ENCODE assay signal across 23 cellular contexts in the genomic region with DNA sequence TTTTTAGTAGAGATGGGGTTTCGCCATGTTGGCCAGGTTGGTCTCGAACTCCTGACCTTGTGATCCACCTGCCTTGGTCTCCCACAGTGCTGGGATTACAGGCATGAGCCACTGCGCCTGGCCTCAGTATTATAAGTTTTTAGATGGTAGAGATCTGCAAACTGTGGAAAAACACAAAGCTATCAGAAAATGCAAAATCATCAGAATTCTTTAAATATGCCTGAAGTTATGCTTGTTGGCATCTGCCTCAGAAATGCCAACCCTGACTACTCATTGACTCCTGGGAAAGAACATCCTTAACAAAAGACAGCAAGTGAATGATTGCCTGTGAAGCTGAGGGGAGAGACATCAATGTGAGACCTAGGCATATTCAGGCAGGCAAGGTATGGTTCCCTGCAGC.
"Had no signal": no experiment of that assay in that cellular context is flagged by ENCODE, and none has a peak within 500 bp of the region (broad histone marks: within the 10 kb centered on the region; RNA-seq: fewer than 3 reads in every experiment).

No MANE protein-coding gene starts in this region.

- H3K36me3 Mint-ChIP-seq: naive B cell had no signal

- H3K4me3 ChIP-seq: colonic mucosa, esophagus muscularis mucosa, gastroesophageal sphincter, heart right ventricle, left lung, lower lobe of right lung, mucosa of descending colon had no signal

- H3K27me3 ChIP-seq: colonic mucosa, esophagus muscularis mucosa, foreskin keratinocyte, gastroesophageal sphincter, heart right ventricle had no signal

- FAIRE-seq: endothelial cell of umbilical vein, islet of Langerhans, keratinocyte had no signal

- H3K4me3 Mint-ChIP-seq: dendritic cell treated with granulocyte-macrophage colony-stimulating factor and Interleukin-4, amounts not matched to agents 40 ng/mL and 50 ng/mL, for 4 days; effector memory CD8-positive, alpha-beta T cell; mesothelial cell of epicardium; naive B cell had no signal

- ATAC-seq: effector memory CD8-positive, alpha-beta T cell; foreskin keratinocyte; gastroesophageal sphincter; heart right ventricle; left cardiac atrium; left lung; left ventricle myocardium superior; lower lobe of right lung; mucosa of descending colon had no signal

- DNase-seq: colonic mucosa; cortex of kidney; effector CD8-positive, alpha-beta T cell; effector memory CD8-positive, alpha-beta T cell; foreskin keratinocyte; glutamatergic neuron; head of caudate nucleus; heart right ventricle; hippocampal formation; left cardiac atrium; left lung; left ventricle myocardium superior; lower lobe of right lung; mesenchymal stem cell; mucosa of descending colon; naive B cell had no signal

- H3K4me1 Mint-ChIP-seq: naive B cell had no signal

- H3K4me1 ChIP-seq: colonic mucosa, foreskin keratinocyte, left lung, lower lobe of right lung had no signal

- H3K9me3 Mint-ChIP-seq: effector memory CD8-positive, alpha-beta T cell had no signal

- H3K27ac ChIP-seq: colonic mucosa, esophagus muscularis mucosa, foreskin keratinocyte, gastroesophageal sphincter, heart right ventricle, left lung, lower lobe of right lung had no signal

- H3K27ac Mint-ChIP-seq: dendritic cell treated with granulocyte-macrophage colony-stimulating factor and Interleukin-4, amounts not matched to agents 40 ng/mL and 50 ng/mL, for 4 days; effector memory CD8-positive, alpha-beta T cell; mesothelial cell of epicardium; naive B cell had no signal

- H3K36me3 ChIP-seq: colonic mucosa, esophagus muscularis mucosa, gastroesophageal sphincter, heart right ventricle, left lung, lower lobe of right lung had no signal

- H3K9me3 ChIP-seq: colonic mucosa, mucosa of descending colon had no signal
